Comparison of ENCODE assay signal across 22 cellular contexts in the genomic region with DNA sequence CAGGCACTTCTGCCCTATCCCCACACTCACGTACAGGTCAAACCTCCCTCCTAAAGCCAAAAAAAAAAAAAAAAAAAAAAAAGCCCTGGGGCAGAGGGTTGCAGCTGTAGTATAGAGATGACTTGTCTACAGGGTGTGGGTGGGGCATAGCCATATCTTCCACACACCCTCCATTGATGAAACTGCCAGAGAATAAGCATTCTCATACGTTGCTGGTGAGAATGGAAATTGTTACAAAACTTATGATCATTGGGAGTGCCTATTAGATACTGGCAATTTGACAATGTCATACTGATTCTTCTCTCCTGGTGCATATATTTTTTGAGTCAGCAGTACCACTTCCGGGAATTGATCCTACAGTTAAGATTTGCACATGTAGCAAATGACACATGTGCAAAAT. TPM values are rescaled to one million over a fixed set of nuclear protein-coding genes. Genes with fewer than 3 reads are reported as not detected.
DNase-seq lines count a peak whose midpoint lies in the region; ATAC-seq, FAIRE-seq and TF ChIP-seq lines count a peak whose summit lies in the region.
"Had no signal": no experiment of that assay in that cellular context is flagged by ENCODE, and none has a peak within 500 bp of the region (broad histone marks: within the 10 kb centered on the region; RNA-seq: fewer than 3 reads in every experiment).

No MANE protein-coding gene starts in this region.

- peak; percentile 71 for ATAC-seq in HG02798 (IDR thresholded peaks at IDR 0.05; ENCODE audit: poor library complexity, unreplicated experiment)
- peak; percentile 95 to 97 for ATAC-seq in activated T-cell treated with anti-CD3 and anti-CD28 coated beads, Interleukin-2, amount 50 U/mL, for 72 hours (replicated peaks in 1 of 2)
- ATAC-seq: A549, heart left ventricle, HepG2, right lobe of liver had no signal

- FAIRE-seq in GM12891 (lab: Jason Lieb, UNC): no peak
- FAIRE-seq: A549, HepG2 had no signal

- H3K27me3 Mint-ChIP-seq in activated CD4-positive, alpha-beta T cell treated with anti-CD3 and anti-CD28 coated beads, Interleukin-2, amount 10 ng/mL, durations not matched to agents 24 days and 14 days: peaks cover 15% of the 10 kb centered on the region
- peaks cover 22% of the 10 kb centered on the region for H3K27me3 Mint-ChIP-seq in activated T-cell treated with anti-CD3 and anti-CD28 coated beads, Interleukin-2, amount 50 U/mL, for 72 hours (ENCODE audit: low read depth)

- H3K4me1 Mint-ChIP-seq in activated CD4-positive, alpha-beta T cell treated with anti-CD3 and anti-CD28 coated beads, Interleukin-2, amount 10 ng/mL, durations not matched to agents 24 days and 14 days: peaks cover 23% of the 10 kb centered on the region
- H3K4me1 Mint-ChIP-seq in activated T-cell treated with anti-CD3 and anti-CD28 coated beads, Interleukin-2, amount 50 U/mL, for 72 hours (ENCODE audit: low read depth): peaks cover 40% of the 10 kb centered on the region

- H3K36me3 ChIP-seq in brain microvascular endothelial cell (replicated peaks): no peaks in the 10 kb centered on the region
- H3K36me3 ChIP-seq: BLaER1 treated with 17β-estradiol and CSF1 and Interleukin-3, amounts not matched to agents 10 nM and 100 nM; heart left ventricle; right lobe of liver; tibial nerve had no signal

- H3K27me3 ChIP-seq in brain microvascular endothelial cell (replicated peaks): no peaks in the 10 kb centered on the region
- H3K27me3 ChIP-seq: BLaER1 treated with 17β-estradiol and CSF1 and Interleukin-3, amounts not matched to agents 10 nM and 100 nM; heart left ventricle; right lobe of liver; tibial nerve had no signal

- peak overlapping the region; percentile 69 for H3K27ac Mint-ChIP-seq in activated CD4-positive, alpha-beta T cell treated with anti-CD3 and anti-CD28 coated beads, Interleukin-2, amount 10 ng/mL, durations not matched to agents 24 days and 14 days
- peak overlapping the region; percentile 55 for H3K27ac Mint-ChIP-seq in activated T-cell treated with anti-CD3 and anti-CD28 coated beads, Interleukin-2, amount 50 U/mL, for 72 hours

- DNase-seq in activated CD4-positive, alpha-beta T cell treated with anti-CD3 and anti-CD28 coated beads, Interleukin-2, amount 10 ng/mL, durations not matched to agents 24 days and 14 days: peak; percentile 59
- DNase-seq in activated CD4-positive, alpha-beta T cell treated with anti-CD3 and anti-CD28 coated beads for 1 hour: no peak
- DNase-seq in activated T-cell treated with anti-CD3 and anti-CD28 coated beads, Interleukin-2, amount 50 U/mL, for 72 hours: peak; percentile 45 to 52
- peak; percentile 56 for DNase-seq in stimulated activated CD4-positive, alpha-beta T cell treated with anti-CD3 and anti-CD28 coated beads, Interleukin-4, amount 100 ng/mL, for 24 hours
- DNase-seq in GM12891 (ENCODE audit: insufficient read length, low spot score) (no peak), epidermal melanocyte (ENCODE audit: insufficient read length, low spot score) (no peak), brain microvascular endothelial cell (no peak)
- DNase-seq: activated CD4-positive, CD25-positive, alpha-beta regulatory T cell; effector memory CD4-positive, alpha-beta T cell; GF-D8; heart left ventricle; NCI-H1417 treated with DMSO at 0.1 percent for 48 hours; NCI-H2171; NCI-H748 treated with DMSO at 0.1 percent for 48 hours; right lobe of liver; T-helper 9 cell had no signal

- no peak overlapping the region for H3K4me3 Mint-ChIP-seq in activated CD4-positive, alpha-beta T cell treated with anti-CD3 and anti-CD28 coated beads, Interleukin-2, amount 10 ng/mL, durations not matched to agents 24 days and 14 days
- peak overlapping the region; percentile 5 to 50 for H3K4me3 Mint-ChIP-seq in activated T-cell treated with anti-CD3 and anti-CD28 coated beads, Interleukin-2, amount 50 U/mL, for 72 hours

- H3K36me3 Mint-ChIP-seq in activated CD4-positive, alpha-beta T cell treated with anti-CD3 and anti-CD28 coated beads, Interleukin-2, amount 10 ng/mL, durations not matched to agents 24 days and 14 days (ENCODE audit: low read depth): no peaks in the 10 kb centered on the region
- H3K36me3 Mint-ChIP-seq in activated T-cell treated with anti-CD3 and anti-CD28 coated beads, Interleukin-2, amount 50 U/mL, for 72 hours (ENCODE audit: insufficient read depth in 2 of 2): no peaks in the 10 kb centered on the region

- H3K9me3 Mint-ChIP-seq in activated CD4-positive, alpha-beta T cell treated with anti-CD3 and anti-CD28 coated beads, Interleukin-2, amount 10 ng/mL, durations not matched to agents 24 days and 14 days: no peaks in the 10 kb centered on the region
- no peaks in the 10 kb centered on the region for H3K9me3 Mint-ChIP-seq in activated T-cell treated with anti-CD3 and anti-CD28 coated beads, Interleukin-2, amount 50 U/mL, for 72 hours

- H3K4me3 ChIP-seq in brain microvascular endothelial cell (ENCODE audit: low read depth, low read length): no peak overlapping the region
- H3K4me3 ChIP-seq: A549; BLaER1 treated with 17β-estradiol and CSF1 and Interleukin-3, amounts not matched to agents 10 nM and 100 nM; heart left ventricle; right lobe of liver; SK-N-MC; tibial nerve had no signal

- TF ChIP-seq POLR2A in GM12891 (IDR thresholded peaks at IDR 0.05; ENCODE audit: low read depth, low read length): no peak

- no peak overlapping the region for H3K27ac ChIP-seq in brain microvascular endothelial cell
- H3K27ac ChIP-seq: A549; BLaER1 treated with 17β-estradiol and CSF1 and Interleukin-3, amounts not matched to agents 10 nM and 100 nM; heart left ventricle; right lobe of liver; SK-N-MC; tibial nerve had no signal

- no peak for TF ChIP-seq CTCF in brain microvascular endothelial cell (IDR thresholded peaks at IDR 0.05; ENCODE audit: low read depth, low read length, missing control alignments)

- in situ Hi-C loops in brain microvascular endothelial cell (cut with HindIII; ENCODE audit: low pct_ligation_motif_present, low sequenced_read_pairs): no loop called here

- intact Hi-C loops in activated CD4-positive, alpha-beta T cell treated with anti-CD3 and anti-CD28 coated beads, Interleukin-2, amount 10 ng/mL, durations not matched to agents 24 days and 14 days (cut with micrococcal nuclease): loop anchor here (1.0 to 2.0 kb wide), 3 partner anchors 11 to 907 kb away; a partner anchor contains a TSS

TF ChIP-seq in GM12891, 5 proteins besides CTCF, POLR2A, EP300 and RAD21:
- TF ChIP-seq POU2F2 (IDR thresholded peaks at IDR 0.05; ENCODE audit: low read depth, low read length) (no peak), PAX5 (IDR thresholded peaks at IDR 0.05; ENCODE audit: insufficient read depth, low read length, severe bottlenecking) (no peak), SPI1 (IDR thresholded peaks at IDR 0.05; ENCODE audit: low read depth, low read length) (no peak)

RNA-seq across cellular contexts. Expression of a gene that starts 11.0 kb away (rescaled TPM):
- total RNA-seq in activated CD4-positive, alpha-beta T cell treated with anti-CD3 and anti-CD28 coated beads, Interleukin-2, amount 10 ng/mL, durations not matched to agents 24 days and 14 days: 142 and 147 TPM in 2 replicates
- total RNA-seq in activated T-cell treated with anti-CD3 and anti-CD28 coated beads, Interleukin-2, amount 50 U/mL, for 72 hours: 100 to 1,000 TPM in 1 of 2 donors, 10 to 100 TPM in 1; 93.3 to 137 TPM
- polyA plus RNA-seq in GM12891 (2012; ENCODE audit: low read depth, missing spikeins): 84.5 TPM

Comparison
In these comparisons a context has a peak if more than half of its experiments do, and no peak if none do; other contexts are left out.
1. DNase-seq: peak in activated CD4-positive, alpha-beta T cell treated with anti-CD3 and anti-CD28 coated beads, Interleukin-2, amount 10 ng/mL, durations not matched to agents 24 days and 14 days (single experiment), activated T-cell treated with anti-CD3 and anti-CD28 coated beads, Interleukin-2, amount 50 U/mL, for 72 hours (2 of 2) and stimulated activated CD4-positive, alpha-beta T cell treated with anti-CD3 and anti-CD28 coated beads, Interleukin-4, amount 100 ng/mL, for 24 hours (single experiment); none in activated CD4-positive, alpha-beta T cell treated with anti-CD3 and anti-CD28 coated beads for 1 hour (single experiment), GM12891 (single experiment), epidermal melanocyte (single experiment) and brain microvascular endothelial cell (single experiment).